ENCODE assay signal across 19 cellular contexts in genomic region chr13:81207221-81207620, GRCh38.
DNase-seq lines count a peak whose midpoint lies in the region; ATAC-seq and TF ChIP-seq lines count a peak whose summit lies in the region.
"Had no signal": no experiment of that assay in that cellular context is flagged by ENCODE, and none has a peak within 500 bp of the region (broad histone marks: within the 10 kb centered on the region; RNA-seq: fewer than 3 reads in every experiment).

No MANE protein-coding gene starts in this region.

- H3K4me3 ChIP-seq in adipocyte (ENCODE audit: low read length) = no peak overlapping the region
- H3K4me3 ChIP-seq in mammary epithelial cell (replicated peaks in 1 of 3; ENCODE audit: insufficient read depth in 1 of 3, low read depth in 2 of 3, low read length in 3 of 3) = no peak overlapping the region
- H3K4me3 ChIP-seq: BLaER1, GM12878, GM23248 had no signal

- intact Hi-C loops in mammary epithelial cell (cut with micrococcal nuclease) = no loop called here

- no peaks in the 10 kb centered on the region for H3K27me3 ChIP-seq in adipocyte (replicated peaks; ENCODE audit: control insufficient read depth, insufficient read depth, low read length)
- H3K27me3 ChIP-seq in mammary epithelial cell (ENCODE audit: insufficient read depth, low read length) = no peaks in the 10 kb centered on the region
- H3K27me3 ChIP-seq: BLaER1 had no signal

- no peaks in the 10 kb centered on the region for H3K4me1 ChIP-seq in adipocyte (ENCODE audit: control insufficient read depth, insufficient read depth, low read length)
- H3K4me1 ChIP-seq in mammary epithelial cell (ENCODE audit: insufficient read depth, low read length) = no peaks in the 10 kb centered on the region
- H3K4me1 ChIP-seq: BLaER1, Caco-2 had no signal

- no peak overlapping the region for H3K9ac ChIP-seq in adipocyte (ENCODE audit: low read length)
- no peak overlapping the region for H3K9ac ChIP-seq in mammary epithelial cell (ENCODE audit: insufficient read depth, low read length)
- H3K9ac ChIP-seq: BLaER1, GM23248 had no signal

- BruUV-seq in mammary epithelial cell (replicated peaks; lab: Mats Ljungman, UMichigan) = no TSS peak

- no peaks in the 10 kb centered on the region for H4K20me1 ChIP-seq in mammary epithelial cell (ENCODE audit: insufficient read depth, low read length)
- H4K20me1 ChIP-seq: BLaER1 had no signal

- CTCF ChIA-PET in mammary epithelial cell (lab: Charles Lee; ENCODE audit: low non-redundant PET) = no interaction called here

- ATAC-seq in HG03135 (IDR thresholded peaks at IDR 0.05; ENCODE audit: unreplicated experiment) = no peak
- ATAC-seq: CD8-positive, alpha-beta T cell; GM12878; HCT116 had no signal

- dilution Hi-C loops in mammary epithelial cell (cut with HindIII; ENCODE audit: low sequenced_read_pairs) = no loop called here

- DNase-seq in ELR (ENCODE audit: low read depth) (peak; percentile 55), adipocyte (ENCODE audit: low read depth) (peak; percentile 10), fibroblast of peridontal ligament (ENCODE audit: extremely low read depth) (peak; percentile 57), mammary epithelial cell (no peak)
- no peak for DNase-seq in activated CD8-positive, alpha-beta memory T cell treated with anti-CD3 and anti-CD28 coated beads, Interleukin-2, amount 50 U/mL, for 48 hours
- DNase-seq: Caco-2; CD4-positive, CD25-positive, alpha-beta regulatory T cell; CD8-positive, alpha-beta T cell; DMS153; DND-41; GDM1; GM23248; H7 had no signal

- H3K36me3 ChIP-seq in adipocyte (ENCODE audit: control insufficient read depth, insufficient read depth, low read length, severe bottlenecking) = no peaks in the 10 kb centered on the region
- no peaks in the 10 kb centered on the region for H3K36me3 ChIP-seq in mammary epithelial cell (ENCODE audit: insufficient read depth, low read length)
- H3K36me3 ChIP-seq: BLaER1 had no signal

- no peak overlapping the region for H2AFZ ChIP-seq in mammary epithelial cell (ENCODE audit: low read depth, low read length)
- H2AFZ ChIP-seq: GM23248 had no signal

- no peak for TF ChIP-seq CTCF in mammary epithelial cell (conservative IDR thresholded peaks at IDR 0.05 in 1 of 2, IDR thresholded peaks at IDR 0.05 in 1 of 2; ENCODE audit: extremely low read depth in 1 of 2, insufficient read depth in 1 of 2, low read depth in 1 of 2, low read length in 2 of 2)

- H3K79me2 ChIP-seq in mammary epithelial cell (ENCODE audit: insufficient read depth, low read length) = no peaks in the 10 kb centered on the region

- in situ Hi-C loops in mammary epithelial cell (cut with MboI; ENCODE audit: low sequenced_read_pairs in 2 of 2) = no loop called here

- H3K27ac ChIP-seq in mammary epithelial cell (ENCODE audit: insufficient read depth, low read depth, low read length) = no peak overlapping the region
- H3K27ac ChIP-seq: 22Rv1, BLaER1, C4-2B, GM23248 had no signal

- H3K9me3 ChIP-seq in adipocyte (ENCODE audit: control insufficient read depth, low read length) (no peaks in the 10 kb centered on the region), mammary epithelial cell (replicated peaks; ENCODE audit: insufficient read depth, low read length) (no peaks in the 10 kb centered on the region)
- H3K9me3 ChIP-seq: BLaER1 had no signal

- no peak overlapping the region for H3K4me2 ChIP-seq in mammary epithelial cell (ENCODE audit: insufficient read depth, low read depth, low read length)
- H3K4me2 ChIP-seq: BLaER1 had no signal

Comparison
In these comparisons a context has a peak if more than half of its experiments do, and no peak if none do; other contexts are left out.
1. DNase-seq: peak in ELR (single experiment), adipocyte (single experiment) and fibroblast of peridontal ligament (single experiment); none in activated CD8-positive, alpha-beta memory T cell treated with anti-CD3 and anti-CD28 coated beads, Interleukin-2, amount 50 U/mL, for 48 hours (single experiment) and mammary epithelial cell (single experiment).